Comparison of ENCODE assay signal across 1 cellular context in genomic region chr9:69153707-69154521, GRCh38.
TF ChIP-seq lines count a peak whose summit lies in the region.

No MANE protein-coding gene starts in this region.

TF ChIP-seq in HepG2, 621 proteins besides CTCF, POLR2A, EP300 and RAD21 (continued from another document and continues in another):
- no peak for TF ChIP-seq ZNF33A (CRISPR knock-in tag; IDR thresholded peaks at IDR 0.05; ENCODE audit: borderline replicate concordance)
- TF ChIP-seq MIER2 (CRISPR knock-in tag; IDR thresholded peaks at IDR 0.05): peak; percentile 63; the same call in 1 of the 2 replicates
- TF ChIP-seq ZFX (CRISPR knock-in tag; IDR thresholded peaks at IDR 0.05; ENCODE audit: low read depth): no peak
- TF ChIP-seq HOXA9 (CRISPR knock-in tag; IDR thresholded peaks at IDR 0.05; ENCODE audit: borderline replicate concordance): no peak
- TF ChIP-seq KLF6 (CRISPR knock-in tag; IDR thresholded peaks at IDR 0.05): no peak
- no peak for TF ChIP-seq CHD2 (IDR thresholded peaks at IDR 0.05; ENCODE audit: low read depth, low read length)
- no peak for TF ChIP-seq POGK (CRISPR knock-in tag; conservative IDR thresholded peaks at IDR 0.05)
- no peak; the same call in 1 of the 2 replicates for TF ChIP-seq HMGXB3 (CRISPR knock-in tag; IDR thresholded peaks at IDR 0.05; ENCODE audit: borderline replicate concordance)
- no peak for TF ChIP-seq ZNF512B (CRISPR knock-in tag; IDR thresholded peaks at IDR 0.05; ENCODE audit: borderline replicate concordance)
- peak; percentile 25 for TF ChIP-seq ZNF792 (CRISPR knock-in tag; IDR thresholded peaks at IDR 0.05)
- peak; percentile 18; the same call in 1 of the 2 replicates for TF ChIP-seq ZKSCAN8 (CRISPR knock-in tag; IDR thresholded peaks at IDR 0.05; ENCODE audit: borderline replicate concordance)
- TF ChIP-seq SKIL (CRISPR knock-in tag; IDR thresholded peaks at IDR 0.05; ENCODE audit: borderline replicate concordance): no peak
- no peak for TF ChIP-seq ZNF253 (CRISPR knock-in tag; IDR thresholded peaks at IDR 0.05; ENCODE audit: borderline replicate concordance)
- TF ChIP-seq U2AF2 (IDR thresholded peaks at IDR 0.05; ENCODE audit: low read depth, low read length): no peak
- no peak for TF ChIP-seq NFYB (CRISPR knock-in tag; IDR thresholded peaks at IDR 0.05)
- peak; percentile 35; the same call in 1 of the 2 replicates for TF ChIP-seq ZBTB37 (CRISPR knock-in tag; IDR thresholded peaks at IDR 0.05)
- TF ChIP-seq NCOA5 (CRISPR knock-in tag; IDR thresholded peaks at IDR 0.05): no peak
- no peak for TF ChIP-seq TOE1 (CRISPR knock-in tag; IDR thresholded peaks at IDR 0.05)
- no peak for TF ChIP-seq ZNF720 (CRISPR knock-in tag; IDR thresholded peaks at IDR 0.05)
- TF ChIP-seq GABPA (IDR thresholded peaks at IDR 0.05; ENCODE audit: low read depth, low read length): no peak
- TF ChIP-seq GABPA (CRISPR knock-in tag; IDR thresholded peaks at IDR 0.05; ENCODE audit: low read depth): no peak
- TF ChIP-seq NCOA1 (CRISPR knock-in tag; IDR thresholded peaks at IDR 0.05): 0 out of 2 replicates have a peak, but pooled peaks have one; percentile 27
- TF ChIP-seq ZNF609 (CRISPR knock-in tag; IDR thresholded peaks at IDR 0.05; ENCODE audit: borderline replicate concordance): 0 out of 2 replicates have a peak, but pooled peaks have one; percentile 52
- TF ChIP-seq REXO4 (CRISPR knock-in tag; IDR thresholded peaks at IDR 0.05; ENCODE audit: borderline replicate concordance): no peak
- TF ChIP-seq ZNF749 (CRISPR knock-in tag; IDR thresholded peaks at IDR 0.05; ENCODE audit: borderline replicate concordance): no peak
- no peak for TF ChIP-seq ZNF484 (CRISPR knock-in tag; IDR thresholded peaks at IDR 0.05; ENCODE audit: borderline replicate concordance, low read depth)
- no peak for TF ChIP-seq U2AF1 (optimal IDR thresholded peaks at IDR 0.05; ENCODE audit: low read depth, low read length)
- TF ChIP-seq MED1 (CRISPR knock-in tag; IDR thresholded peaks at IDR 0.05): peak; percentile 46; the same call in 1 of the 2 replicates
- no peak for TF ChIP-seq ZNF558 (CRISPR knock-in tag; IDR thresholded peaks at IDR 0.05; ENCODE audit: borderline replicate concordance)
- no peak for TF ChIP-seq ZZZ3 (CRISPR knock-in tag; IDR thresholded peaks at IDR 0.05; ENCODE audit: borderline replicate concordance)
- no peak for TF ChIP-seq RBM22 (optimal IDR thresholded peaks at IDR 0.05; ENCODE audit: low read length)
- TF ChIP-seq TFAP4 (IDR thresholded peaks at IDR 0.05; ENCODE audit: borderline replicate concordance, low read depth): no peak
- no peak for TF ChIP-seq ZIK1 (CRISPR knock-in tag; IDR thresholded peaks at IDR 0.05; ENCODE audit: borderline replicate concordance, low read depth)
- no peak for TF ChIP-seq SALL2 (CRISPR knock-in tag; IDR thresholded peaks at IDR 0.05)
- no peak for TF ChIP-seq NFKBIZ (CRISPR knock-in tag; IDR thresholded peaks at IDR 0.05)
- no peak for TF ChIP-seq DDIT3 (CRISPR knock-in tag; IDR thresholded peaks at IDR 0.05)
- TF ChIP-seq ZNF33B (CRISPR knock-in tag; IDR thresholded peaks at IDR 0.05): no peak
- peak; percentile 74; the same call in 1 of the 2 replicates for TF ChIP-seq ZBTB26 (CRISPR knock-in tag; IDR thresholded peaks at IDR 0.05; ENCODE audit: borderline replicate concordance)
- TF ChIP-seq ZNF674 (CRISPR knock-in tag; IDR thresholded peaks at IDR 0.05; ENCODE audit: low read depth): no peak
- no peak for TF ChIP-seq ZNF557 (CRISPR knock-in tag; IDR thresholded peaks at IDR 0.05)
- no peak for TF ChIP-seq XBP1 (CRISPR knock-in tag; IDR thresholded peaks at IDR 0.05)
- no peak for TF ChIP-seq ZMAT5 (CRISPR knock-in tag; IDR thresholded peaks at IDR 0.05; ENCODE audit: borderline replicate concordance, low read depth)
